19 cellular contexts compared by ENCODE assay signal in genomic region chr13:35723820-35724219, GRCh38.
DNase-seq lines count a peak whose midpoint lies in the region; FAIRE-seq and TF ChIP-seq lines count a peak whose summit lies in the region.
"Had no signal": no experiment of that assay in that cellular context is flagged by ENCODE, and none has a peak within 500 bp of the region (broad histone marks: within the 10 kb centered on the region; RNA-seq: fewer than 3 reads in every experiment).

No MANE protein-coding gene starts in this region.

- H3K4ac ChIP-seq in mesenchymal stem cell (ENCODE audit: low read depth in 1 of 2, low read length in 2 of 2), result no peak overlapping the region

- H2BK120ac ChIP-seq in mesenchymal stem cell (ENCODE audit: low read depth, low read length), result no peak overlapping the region

- no peaks in the 10 kb centered on the region for H3K9me3 Mint-ChIP-seq in endodermal cell
- no peaks in the 10 kb centered on the region for H3K9me3 Mint-ChIP-seq in activated naive CD8-positive, alpha-beta T cell treated with anti-CD3 and anti-CD28 coated beads for 36 hours
- H3K9me3 Mint-ChIP-seq: T-helper 1 cell treated with Interleukin-12 subunit alpha and Interleukin-12 subunit beta and Interleukin-4 antibody, amounts not matched to agents 30 μg/mL and 1 μg/mL, for 36 hours had no signal

- H3K36me3 ChIP-seq in endodermal cell (ENCODE audit: control insufficient read depth, insufficient read depth, low read length), result no peaks in the 10 kb centered on the region
- H3K36me3 ChIP-seq in mesenchymal stem cell (ENCODE audit: control insufficient read depth in 1 of 2, insufficient read depth in 2 of 2, low read depth in 1 of 2, low read length in 2 of 2), result no peaks in the 10 kb centered on the region
- H3K36me3 ChIP-seq in vagina, result no peaks in the 10 kb centered on the region
- H3K36me3 ChIP-seq in small intestine (ENCODE audit: control insufficient read depth in 2 of 2, insufficient read depth in 2 of 2, low read length in 2 of 2), result no peaks in the 10 kb centered on the region
- H3K36me3 ChIP-seq: upper lobe of right lung had no signal

- no peaks in the 10 kb centered on the region for H3K27me3 ChIP-seq in endodermal cell (ENCODE audit: control insufficient read depth, insufficient read depth, low read length, poor library complexity, severe bottlenecking)
- H3K27me3 ChIP-seq in mesenchymal stem cell (ENCODE audit: control insufficient read depth in 1 of 2, insufficient read depth in 1 of 2, low read length in 2 of 2), result peaks cover 0 to 10% of the 10 kb centered on the region in 2 experiments
- no peaks in the 10 kb centered on the region for H3K27me3 ChIP-seq in vagina
- H3K27me3 ChIP-seq in small intestine (ENCODE audit: control insufficient read depth in 2 of 2, insufficient read depth in 2 of 2, low read length in 2 of 2), result no peaks in the 10 kb centered on the region
- H3K27me3 ChIP-seq: upper lobe of right lung had no signal

- H3K27ac Mint-ChIP-seq in endodermal cell, result no peak overlapping the region
- no peak overlapping the region for H3K27ac Mint-ChIP-seq in activated naive CD8-positive, alpha-beta T cell treated with anti-CD3 and anti-CD28 coated beads for 36 hours
- H3K27ac Mint-ChIP-seq: naive B cell; T-helper 1 cell treated with Interleukin-12 subunit alpha and Interleukin-12 subunit beta and Interleukin-4 antibody, amounts not matched to agents 30 μg/mL and 1 μg/mL, for 36 hours had no signal

- H3K23ac ChIP-seq in mesenchymal stem cell (ENCODE audit: low read length in 2 of 2), result no peak overlapping the region

- H2BK12ac ChIP-seq in mesenchymal stem cell (ENCODE audit: low read length in 2 of 2), result no peak overlapping the region

- DNase-seq in SKM-1 treated with dmso at 0.1 percent for 144 hours (lab: John Stamatoyannopoulos, UW; ENCODE audit: unreplicated experiment), result peak; percentile 27
- DNase-seq in SKM-1 (lab: John Stamatoyannopoulos, UW; ENCODE audit: unreplicated experiment), result no peak
- peak; percentile 34 for DNase-seq in endodermal cell
- DNase-seq in mesenchymal stem cell, result no peak
- no peak for DNase-seq in vagina (ENCODE audit: extremely low spot score in 2 of 2)
- no peak for DNase-seq in Kasumi-1 (lab: John Stamatoyannopoulos, UW)
- DNase-seq in small intestine, result no peak
- DNase-seq in activated naive CD8-positive, alpha-beta T cell treated with anti-CD3 and anti-CD28 coated beads for 36 hours, result no peak
- DNase-seq: activated CD4-positive, alpha-beta T cell treated with anti-CD3 and anti-CD28 coated beads, Interleukin-2, amount 50 U/mL, for 1 hour; activated naive CD4-positive, alpha-beta T cell treated with Interleukin-2 at 50 U/mL for 16 hours; Caco-2; KG1; naive B cell; NCI-H2081; upper lobe of right lung had no signal

- H3K4me3 Mint-ChIP-seq in endodermal cell, result no peak overlapping the region
- H3K4me3 Mint-ChIP-seq in activated naive CD8-positive, alpha-beta T cell treated with anti-CD3 and anti-CD28 coated beads for 36 hours, result no peak overlapping the region
- H3K4me3 Mint-ChIP-seq: naive B cell; T-helper 1 cell treated with Interleukin-12 subunit alpha and Interleukin-12 subunit beta and Interleukin-4 antibody, amounts not matched to agents 30 μg/mL and 1 μg/mL, for 36 hours had no signal

- H3K4me1 Mint-ChIP-seq in endodermal cell, result peaks cover 4% of the 10 kb centered on the region
- H3K4me1 Mint-ChIP-seq in activated naive CD8-positive, alpha-beta T cell treated with anti-CD3 and anti-CD28 coated beads for 36 hours, result peaks cover 3% of the 10 kb centered on the region

- H3K79me1 ChIP-seq in mesenchymal stem cell (replicated peaks; ENCODE audit: low read length, poor library complexity, severe bottlenecking), result no peaks in the 10 kb centered on the region

- no peaks in the 10 kb centered on the region for H3K36me3 Mint-ChIP-seq in endodermal cell (ENCODE audit: low read depth)
- H3K36me3 Mint-ChIP-seq in activated naive CD8-positive, alpha-beta T cell treated with anti-CD3 and anti-CD28 coated beads for 36 hours, result no peaks in the 10 kb centered on the region
- H3K36me3 Mint-ChIP-seq: naive B cell had no signal

- H4K8ac ChIP-seq in mesenchymal stem cell (ENCODE audit: low read length), result no peak overlapping the region

- H3K4me3 ChIP-seq in endodermal cell (ENCODE audit: low read length), result no peak overlapping the region
- peak overlapping the region in 1 of 2 experiments; percentile 58 for H3K4me3 ChIP-seq in mesenchymal stem cell (ENCODE audit: insufficient read depth in 1 of 2, low read depth in 1 of 2, low read length in 2 of 2)
- no peak overlapping the region for H3K4me3 ChIP-seq in vagina
- H3K4me3 ChIP-seq in small intestine (ENCODE audit: low read depth in 1 of 2, low read length in 2 of 2), result no peak overlapping the region
- H3K4me3 ChIP-seq: smooth muscle cell, upper lobe of right lung had no signal

- no peak overlapping the region for H3K4me2 ChIP-seq in mesenchymal stem cell (ENCODE audit: low read length, poor library complexity, severe bottlenecking)
- H3K4me2 ChIP-seq: smooth muscle cell had no signal

- intact Hi-C loops in vagina (cut with DNase I), result loop anchor here (10.0 kb wide), 1 partner anchor 231 kb away; no protein-coding TSS in a partner anchor

- H2AK5ac ChIP-seq in mesenchymal stem cell (ENCODE audit: low read length, severe bottlenecking), result no peak overlapping the region

- WGBS in endodermal cell (ENCODE audit: insufficient coverage in 1 of 2, insufficient read length in 1 of 2), 2 experiments, result 85 to 93% methylated on average over 5 of the region's 5 CpGs
- WGBS in mesenchymal stem cell, result 53% methylated on average over 5 of the region's 5 CpGs
- WGBS in small intestine, 3 donors, result 6 to 43% (median 21%) methylated on average over 5 of the region's 5 CpGs

- TF ChIP-seq POLR2A in vagina (IDR thresholded peaks at IDR 0.05), result no peak

- H2BK15ac ChIP-seq in mesenchymal stem cell (ENCODE audit: low read depth, poor library complexity, severe bottlenecking), result no peak overlapping the region

- no peak for TF ChIP-seq CTCF in endodermal cell (conservative IDR thresholded peaks at IDR 0.05)
- TF ChIP-seq CTCF in vagina (IDR thresholded peaks at IDR 0.05), result no peak

- no peak overlapping the region for H3K18ac ChIP-seq in mesenchymal stem cell (ENCODE audit: low read depth in 1 of 2, low read length in 2 of 2)

- H3K4me1 ChIP-seq in endodermal cell (ENCODE audit: control insufficient read depth, insufficient read depth, low read length) (no peaks in the 10 kb centered on the region), mesenchymal stem cell (ENCODE audit: control insufficient read depth, insufficient read depth, low read depth, low read length) (peaks cover 3% of the 10 kb centered on the region), vagina (peaks cover 19% of the 10 kb centered on the region), small intestine (ENCODE audit: control insufficient read depth in 2 of 2, insufficient read depth in 1 of 2, low read depth in 1 of 2, low read length in 1 of 2) (no peaks in the 10 kb centered on the region)
- H3K4me1 ChIP-seq: Caco-2 had no signal

- no peak overlapping the region for H4K91ac ChIP-seq in mesenchymal stem cell (ENCODE audit: low read length)

- H3K9me3 ChIP-seq in endodermal cell (ENCODE audit: control insufficient read depth, low read length) (no peaks in the 10 kb centered on the region), mesenchymal stem cell (ENCODE audit: control insufficient read depth, low read length) (no peaks in the 10 kb centered on the region), vagina (no peaks in the 10 kb centered on the region), small intestine (ENCODE audit: control insufficient read depth, low read depth) (no peaks in the 10 kb centered on the region)
- H3K9me3 ChIP-seq: Caco-2, upper lobe of right lung had no signal

- H3K9ac ChIP-seq in endodermal cell (ENCODE audit: extremely low read depth, low read length, poor library complexity, severe bottlenecking) (no peak overlapping the region), mesenchymal stem cell (ENCODE audit: low read length) (peak overlapping the region; percentile 28)

- H3K27me3 Mint-ChIP-seq in endodermal cell (ENCODE audit: insufficient read depth), result peaks cover 5% of the 10 kb centered on the region
- H3K27me3 Mint-ChIP-seq in activated naive CD8-positive, alpha-beta T cell treated with anti-CD3 and anti-CD28 coated beads for 36 hours, result peaks cover 22% of the 10 kb centered on the region

- H2AFZ ChIP-seq in mesenchymal stem cell (ENCODE audit: low read depth, low read length), result no peak overlapping the region

- no peak overlapping the region for H3K14ac ChIP-seq in mesenchymal stem cell (ENCODE audit: low read length in 2 of 2)

- H2BK5ac ChIP-seq in mesenchymal stem cell (ENCODE audit: low read depth, low read length, poor library complexity, severe bottlenecking), result no peak overlapping the region

- H3K27ac ChIP-seq in endodermal cell (ENCODE audit: low read depth, low read length) (no peak overlapping the region), mesenchymal stem cell (ENCODE audit: low read length, poor library complexity, severe bottlenecking) (no peak overlapping the region), vagina (peak overlapping the region; percentile 30), small intestine (ENCODE audit: low read depth in 1 of 2, low read length in 1 of 2) (no peak overlapping the region)
- H3K27ac ChIP-seq: upper lobe of right lung had no signal

- FAIRE-seq in small intestine (lab: Jason Lieb, UNC), result no peak
- FAIRE-seq: A204.1, islet of Langerhans had no signal

Comparison
In these comparisons a context has a peak if more than half of its experiments do, and no peak if none do; other contexts are left out.
1. DNase-seq: peak in SKM-1 treated with dmso at 0.1 percent for 144 hours (single experiment) and endodermal cell (single experiment); none in SKM-1 (single experiment), mesenchymal stem cell (single experiment), vagina (0 of 2), Kasumi-1 (0 of 2), small intestine (single experiment) and activated naive CD8-positive, alpha-beta T cell treated with anti-CD3 and anti-CD28 coated beads for 36 hours (single experiment).